Comparison of ENCODE assay signal across 8 cellular contexts in the genomic region with DNA sequence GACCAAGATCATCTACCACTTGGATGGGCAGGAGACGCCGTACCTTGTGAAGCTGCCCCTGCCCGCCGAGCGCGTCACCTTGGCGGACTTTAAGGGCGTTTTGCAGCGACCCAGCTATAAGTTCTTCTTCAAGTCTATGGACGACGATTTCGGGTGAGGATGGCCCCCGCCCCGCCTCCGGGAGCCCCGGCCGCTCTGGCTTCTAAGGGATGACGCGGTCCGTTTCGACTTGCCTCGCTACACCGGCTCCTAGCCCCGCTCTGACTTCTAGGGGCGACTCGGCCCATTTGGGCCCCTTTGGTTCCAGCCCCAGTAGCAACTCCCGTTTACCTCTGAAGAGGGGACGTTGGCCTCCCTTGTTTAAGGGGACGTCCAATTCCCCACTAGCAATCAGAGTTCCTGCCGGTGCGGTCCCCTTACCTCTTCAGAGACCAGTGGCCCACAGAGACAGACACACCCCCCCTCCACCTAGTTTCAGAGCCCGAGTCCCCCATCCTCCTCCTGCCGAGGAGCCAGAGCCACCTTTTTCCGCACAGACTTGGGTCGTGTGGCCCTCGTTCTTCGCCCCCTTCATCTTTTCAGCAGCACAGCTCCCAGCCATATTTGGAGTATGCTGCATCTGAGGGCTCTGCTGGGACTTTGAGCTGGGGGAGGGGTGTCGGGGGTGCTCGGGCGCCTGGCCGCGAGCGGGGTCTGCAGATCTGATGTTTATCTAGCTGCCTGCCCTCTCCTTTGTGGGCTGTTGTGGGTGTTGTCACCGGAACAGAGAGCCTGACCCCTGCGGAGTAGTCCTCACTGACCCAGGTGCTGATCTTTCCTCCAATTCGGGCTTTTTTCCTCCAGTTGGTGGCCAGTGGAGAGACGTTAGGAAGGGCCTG. TPM values are rescaled to one million over a fixed set of nuclear protein-coding genes. Genes with fewer than 3 reads are reported as not detected.
DNase-seq lines count a peak whose midpoint lies in the region; ATAC-seq and TF ChIP-seq lines count a peak whose summit lies in the region.

No MANE protein-coding gene starts in this region.

- H3K27me3 Mint-ChIP-seq in T-helper 1 cell treated with Interleukin-12 subunit alpha and Interleukin-12 subunit beta and Interleukin-4 antibody, amounts not matched to agents 30 μg/mL and 1 μg/mL, for 36 hours (ENCODE audit: low read depth) = no peaks in the 10 kb centered on the region
- peaks cover 6 to 12% (median 8%) of the 10 kb centered on the region in 3 donors for H3K27me3 Mint-ChIP-seq in immature natural killer cell (ENCODE audit: low read depth in 3 of 3)

- peak; percentile 40 for ATAC-seq in GM19023 (IDR thresholded peaks at IDR 0.05; ENCODE audit: unreplicated experiment)
- ATAC-seq in HG03159 (IDR thresholded peaks at IDR 0.05; ENCODE audit: unreplicated experiment) = peak; percentile 41
- ATAC-seq in body of pancreas = peak; percentile 27

- TF ChIP-seq POLR2A in body of pancreas (IDR thresholded peaks at IDR 0.05) = no peak

- TF ChIP-seq CTCF in body of pancreas (IDR thresholded peaks at IDR 0.05) = no peak

- peak overlapping the region; percentile 76 to 91 (median 80) for H3K27ac ChIP-seq in body of pancreas

- intact Hi-C loops in body of pancreas (cut with DNase I) = no loop called here

- H3K36me3 Mint-ChIP-seq in T-helper 1 cell treated with Interleukin-12 subunit alpha and Interleukin-12 subunit beta and Interleukin-4 antibody, amounts not matched to agents 30 μg/mL and 1 μg/mL, for 36 hours (ENCODE audit: low read depth) = peaks cover 1% of the 10 kb centered on the region
- no peaks in the 10 kb centered on the region for H3K36me3 Mint-ChIP-seq in immature natural killer cell

- H3K27me3 ChIP-seq in body of pancreas = no peaks in the 10 kb centered on the region

- peaks cover 46% of the 10 kb centered on the region for H3K4me1 ChIP-seq in body of pancreas

- no peaks in the 10 kb centered on the region for H3K36me3 ChIP-seq in body of pancreas (replicated peaks in 1 of 2; ENCODE audit: insufficient read depth in 1 of 2, low read depth in 2 of 2)

- no peaks in the 10 kb centered on the region for H3K9me3 Mint-ChIP-seq in T-helper 1 cell treated with Interleukin-12 subunit alpha and Interleukin-12 subunit beta and Interleukin-4 antibody, amounts not matched to agents 30 μg/mL and 1 μg/mL, for 36 hours
- H3K9me3 Mint-ChIP-seq in immature natural killer cell = no peaks in the 10 kb centered on the region

- WGBS in body of pancreas, 2 donors = 0% methylated on average over 10 to 47 of the region's 47 CpGs

- H3K9me3 ChIP-seq in body of pancreas = no peaks in the 10 kb centered on the region

- H3K27ac Mint-ChIP-seq in T-helper 1 cell treated with Interleukin-12 subunit alpha and Interleukin-12 subunit beta and Interleukin-4 antibody, amounts not matched to agents 30 μg/mL and 1 μg/mL, for 36 hours = peak overlapping the region; percentile 80
- peak overlapping the region; percentile 65 to 94 (median 90) for H3K27ac Mint-ChIP-seq in immature natural killer cell

- peak overlapping the region; percentile 92 for H3K4me3 Mint-ChIP-seq in T-helper 1 cell treated with Interleukin-12 subunit alpha and Interleukin-12 subunit beta and Interleukin-4 antibody, amounts not matched to agents 30 μg/mL and 1 μg/mL, for 36 hours
- H3K4me3 Mint-ChIP-seq in immature natural killer cell = peak overlapping the region; percentile 94 to 96 (median 95)

- H3K4me1 Mint-ChIP-seq in T-helper 1 cell treated with Interleukin-12 subunit alpha and Interleukin-12 subunit beta and Interleukin-4 antibody, amounts not matched to agents 30 μg/mL and 1 μg/mL, for 36 hours (ENCODE audit: low read depth) = peaks cover 20% of the 10 kb centered on the region
- H3K4me1 Mint-ChIP-seq in immature natural killer cell = peaks cover 35 to 38% of the 10 kb centered on the region in 2 donors

- peak overlapping the region; percentile 85 to 88 for H3K4me3 ChIP-seq in body of pancreas

- DNase-seq in AG08395 (ENCODE audit: low spot score) (peak; percentile 18), body of pancreas (peak in 3 of 4 donors; percentile 35 to 43 (median 36)), immature natural killer cell (peak; percentile 44 to 47 (median 46)), RKO (ENCODE audit: low spot score) (no peak)
- DNase-seq in stimulated activated CD4-positive, alpha-beta T cell treated with anti-CD3 and anti-CD28 coated beads, Interleukin-15, amount 100 ng/mL, for 24 hours = peak; percentile 73

RNA-seq across cellular contexts. Expression of gene DVL3, which starts 0.7 kb away (rescaled TPM):
- total RNA-seq in body of pancreas = 10 to 100 TPM; 40.0 to 53.4 TPM
- 10 to 100 TPM; 12.7 to 13.4 (median 13.2) TPM for polyA plus RNA-seq in immature natural killer cell

RNA-seq across cellular contexts. Expression of gene AP2M1, which starts 18.8 kb away (rescaled TPM):
- total RNA-seq in body of pancreas = 10 to 100 TPM; 53.4 to 70.9 TPM
- polyA plus RNA-seq in immature natural killer cell = 100 to 1,000 TPM; 270 to 364 (median 329) TPM

RNA-seq across cellular contexts. Expression of gene EIF2B5, which starts 20.7 kb away (rescaled TPM):
- 10 to 100 TPM in 1 of 2 donors, 1 to 10 TPM in 1; 9.9 to 21.8 TPM for total RNA-seq in body of pancreas
- 10 to 100 TPM; 34.6 to 51.5 (median 50.2) TPM for polyA plus RNA-seq in immature natural killer cell

RNA-seq across cellular contexts. Expression of gene ABCF3, which starts 30.1 kb away (rescaled TPM):
- total RNA-seq in body of pancreas = 10 to 100 TPM; 41.8 to 46.1 TPM
- 10 to 100 TPM; 19.1 to 47.1 (median 28.9) TPM for polyA plus RNA-seq in immature natural killer cell

RNA-seq across cellular contexts. Expression of gene HTR3E, which starts 59.0 kb away (rescaled TPM):
- not detected for total RNA-seq in body of pancreas
- not detected for polyA plus RNA-seq in immature natural killer cell
